ENCODE assay signal across 16 cellular contexts in genomic region chr7:51033722-51034530, GRCh38.
DNase-seq lines count a peak whose midpoint lies in the region; ATAC-seq and TF ChIP-seq lines count a peak whose summit lies in the region.
"Had no signal": no experiment of that assay in that cellular context is flagged by ENCODE, and none has a peak within 500 bp of the region (broad histone marks: within the 10 kb centered on the region; RNA-seq: fewer than 3 reads in every experiment).

No MANE protein-coding gene starts in this region.

- WGBS in heart right ventricle, 2 donors: 33 to 44% methylated on average over 8 of the region's 8 CpGs

- no peaks in the 10 kb centered on the region for H3K36me3 Mint-ChIP-seq in activated T-cell treated with anti-CD3 and anti-CD28 coated beads, Interleukin-2, amount 50 U/mL, for 72 hours (ENCODE audit: insufficient read depth in 2 of 2)
- H3K36me3 Mint-ChIP-seq in activated CD4-positive, alpha-beta memory T cell treated with anti-CD3 and anti-CD28 coated beads, Interleukin-2, amount 10 ng/mL, durations not matched to agents 7 days and 5 days (ENCODE audit: low read depth): no peaks in the 10 kb centered on the region

- intact Hi-C loops in heart right ventricle (cut with DNase I): no loop called here

- no peaks in the 10 kb centered on the region for H3K9me3 ChIP-seq in heart right ventricle
- H3K9me3 ChIP-seq: Peyer's patch, tibial nerve had no signal

- no peaks in the 10 kb centered on the region for H3K27me3 Mint-ChIP-seq in activated T-cell treated with anti-CD3 and anti-CD28 coated beads, Interleukin-2, amount 50 U/mL, for 72 hours (ENCODE audit: low read depth)
- H3K27me3 Mint-ChIP-seq in activated CD4-positive, alpha-beta memory T cell treated with anti-CD3 and anti-CD28 coated beads, Interleukin-2, amount 10 ng/mL, durations not matched to agents 7 days and 5 days: peaks cover 1% of the 10 kb centered on the region

- no peaks in the 10 kb centered on the region for H3K9me3 Mint-ChIP-seq in activated T-cell treated with anti-CD3 and anti-CD28 coated beads, Interleukin-2, amount 50 U/mL, for 72 hours
- no peaks in the 10 kb centered on the region for H3K9me3 Mint-ChIP-seq in activated CD4-positive, alpha-beta memory T cell treated with anti-CD3 and anti-CD28 coated beads, Interleukin-2, amount 10 ng/mL, durations not matched to agents 7 days and 5 days

- no peaks in the 10 kb centered on the region for H3K4me1 Mint-ChIP-seq in activated T-cell treated with anti-CD3 and anti-CD28 coated beads, Interleukin-2, amount 50 U/mL, for 72 hours (ENCODE audit: low read depth)
- H3K4me1 Mint-ChIP-seq in activated CD4-positive, alpha-beta memory T cell treated with anti-CD3 and anti-CD28 coated beads, Interleukin-2, amount 10 ng/mL, durations not matched to agents 7 days and 5 days: no peaks in the 10 kb centered on the region

- no peak overlapping the region for H3K27ac Mint-ChIP-seq in activated T-cell treated with anti-CD3 and anti-CD28 coated beads, Interleukin-2, amount 50 U/mL, for 72 hours
- H3K27ac Mint-ChIP-seq in activated CD4-positive, alpha-beta memory T cell treated with anti-CD3 and anti-CD28 coated beads, Interleukin-2, amount 10 ng/mL, durations not matched to agents 7 days and 5 days: no peak overlapping the region

- no peaks in the 10 kb centered on the region for H3K36me3 ChIP-seq in heart right ventricle

- no peak overlapping the region for H3K4me3 ChIP-seq in heart right ventricle
- H3K4me3 ChIP-seq: Peyer's patch, tibial nerve had no signal

- H3K27me3 ChIP-seq in heart right ventricle: no peaks in the 10 kb centered on the region
- H3K27me3 ChIP-seq: Peyer's patch, tibial nerve had no signal

- POLR2A ChIA-PET in activated CD4-positive, alpha-beta memory T cell treated with anti-CD3 and anti-CD28 coated beads, Interleukin-2, amount 10 ng/mL, durations not matched to agents 7 days and 5 days (lab: Charles Lee): interaction anchor here (1.3 kb wide), 1 partner anchor 11 kb away, joined by 3 read pairs; no protein-coding TSS in a partner anchor

- ATAC-seq in heart right ventricle: peak; percentile 26 to 88 (median 78)
- ATAC-seq in GM18517 (IDR thresholded peaks at IDR 0.05; ENCODE audit: unreplicated experiment): no peak
- no peak for ATAC-seq in activated T-cell treated with anti-CD3 and anti-CD28 coated beads, Interleukin-2, amount 50 U/mL, for 72 hours (replicated peaks in 1 of 2)

- CTCF ChIA-PET in activated CD4-positive, alpha-beta memory T cell treated with anti-CD3 and anti-CD28 coated beads, Interleukin-2, amount 10 ng/mL, durations not matched to agents 7 days and 5 days (lab: Charles Lee): no interaction called here

- TF ChIP-seq CTCF in VCaP (conservative IDR thresholded peaks at IDR 0.05) (no peak), heart right ventricle (IDR thresholded peaks at IDR 0.05) (no peak)

- peaks cover 0 to 17% (median 12%) of the 10 kb centered on the region in 9 donors for H3K4me1 ChIP-seq in heart right ventricle

- peak overlapping the region; percentile 54 for H3K27ac ChIP-seq in VCaP
- no peak overlapping the region for H3K27ac ChIP-seq in heart right ventricle
- H3K27ac ChIP-seq: Peyer's patch, tibial nerve had no signal

- H3K4me3 Mint-ChIP-seq in activated T-cell treated with anti-CD3 and anti-CD28 coated beads, Interleukin-2, amount 50 U/mL, for 72 hours: no peak overlapping the region
- no peak overlapping the region for H3K4me3 Mint-ChIP-seq in activated CD4-positive, alpha-beta memory T cell treated with anti-CD3 and anti-CD28 coated beads, Interleukin-2, amount 10 ng/mL, durations not matched to agents 7 days and 5 days

- DNase-seq in AG20443 (ENCODE audit: low spot score) (peak; percentile 21), heart right ventricle (no peak), putamen (ENCODE audit: low spot score) (peak; percentile 17), AML-193 (lab: John Stamatoyannopoulos, UW) (no peak)
- no peak for DNase-seq in activated T-cell treated with anti-CD3 and anti-CD28 coated beads, Interleukin-2, amount 50 U/mL, for 72 hours
- DNase-seq in activated CD4-positive, alpha-beta memory T cell treated with anti-CD3 and anti-CD28 coated beads, Interleukin-2, amount 10 ng/mL, durations not matched to agents 7 days and 5 days: no peak
- DNase-seq: activated CD4-positive, CD25-positive, alpha-beta regulatory T cell treated with anti-CD3 and anti-CD28 coated beads, Interleukin-2, amount 50 U/mL, for 72 hours; activated T-cell treated with anti-CD3 and anti-CD28 coated beads, Interleukin-2, amount 50 U/mL, for 1 hour; DMS 273 treated with DMSO at 0.1 percent for 48 hours; NCI-H1105 treated with DMSO at 0.1 percent for 48 hours; NCI-H446; Peyer's patch; T-helper 1 cell had no signal

Comparison
In these comparisons a context has a peak if more than half of its experiments do, and no peak if none do; other contexts are left out.
1. DNase-seq: peak in AG20443 (single experiment) and putamen (single experiment); none in heart right ventricle (0 of 2), AML-193 (0 of 2), activated T-cell treated with anti-CD3 and anti-CD28 coated beads, Interleukin-2, amount 50 U/mL, for 72 hours (0 of 2) and activated CD4-positive, alpha-beta memory T cell treated with anti-CD3 and anti-CD28 coated beads, Interleukin-2, amount 10 ng/mL, durations not matched to agents 7 days and 5 days (single experiment).
2. ATAC-seq: peak in heart right ventricle (8 of 8); none in GM18517 (single experiment) and activated T-cell treated with anti-CD3 and anti-CD28 coated beads, Interleukin-2, amount 50 U/mL, for 72 hours (0 of 2).